ENCODE assay signal across 1 cellular context in genomic region chrX:110786486-110786885, GRCh38.
TF ChIP-seq lines count a peak whose summit lies in the region.

No MANE protein-coding gene starts in this region.

TF ChIP-seq in IMR-90, 13 proteins besides CTCF, POLR2A, EP300 and RAD21:
- TF ChIP-seq FOS (IDR thresholded peaks at IDR 0.05; ENCODE audit: low read depth, low read length): no peak
- no peak for TF ChIP-seq BHLHE40 (IDR thresholded peaks at IDR 0.05; ENCODE audit: low read depth, low read length)
- no peak for TF ChIP-seq MAZ (IDR thresholded peaks at IDR 0.05; ENCODE audit: borderline replicate concordance, low read depth, low read length)
- no peak for TF ChIP-seq RCOR1 (IDR thresholded peaks at IDR 0.05; ENCODE audit: insufficient replicate concordance, low read length)
- TF ChIP-seq CHD1 (IDR thresholded peaks at IDR 0.05; ENCODE audit: low read depth, low read length): no peak
- no peak for TF ChIP-seq NFE2L2 (IDR thresholded peaks at IDR 0.05; ENCODE audit: low read depth, low read length)
- TF ChIP-seq ELK1 (IDR thresholded peaks at IDR 0.05; ENCODE audit: borderline replicate concordance, low read depth, low read length): no peak
TF ChIP-seq in IMR-90: peak in this region for 0.
